In genomic region chr6:106083618-106084017, GRCh38 we compare ENCODE assay signal across 13 cellular contexts. TPM values are rescaled to one million over a fixed set of nuclear protein-coding genes. Genes with fewer than 3 reads are reported as not detected.
DNase-seq lines count a peak whose midpoint lies in the region; ATAC-seq lines count a peak whose summit lies in the region.
"Had no signal": no experiment of that assay in that cellular context is flagged by ENCODE, and none has a peak within 500 bp of the region (broad histone marks: within the 10 kb centered on the region; RNA-seq: fewer than 3 reads in every experiment).

No MANE protein-coding gene starts in this region.

- H3K4me3 Mint-ChIP-seq in activated CD4-positive, alpha-beta T cell treated with anti-CD3 and anti-CD28 coated beads, Interleukin-2, amount 10 ng/mL, durations not matched to agents 24 days and 14 days, result peak overlapping the region; percentile 43
- peak overlapping the region; percentile 90 for H3K4me3 Mint-ChIP-seq in activated T-helper 17 cell treated with anti-CD3 and anti-CD28 coated beads, Interleukin-2, amount 50 U/mL, for 72 hours
- H3K4me3 Mint-ChIP-seq in natural killer cell treated with Interleukin-12 subunit alpha and Interleukin-12 subunit beta and Interleukin-15 and Interleukin-18, amount 100 ng/mL, for 72 hours, result peak overlapping the region; percentile 82

- no peaks in the 10 kb centered on the region for H3K9me3 ChIP-seq in GM23248 (ENCODE audit: low read depth)
- H3K9me3 ChIP-seq: transverse colon had no signal

- H3K27ac Mint-ChIP-seq in activated CD4-positive, alpha-beta T cell treated with anti-CD3 and anti-CD28 coated beads, Interleukin-2, amount 10 ng/mL, durations not matched to agents 24 days and 14 days, result peak overlapping the region; percentile 42
- H3K27ac Mint-ChIP-seq in activated T-helper 17 cell treated with anti-CD3 and anti-CD28 coated beads, Interleukin-2, amount 50 U/mL, for 72 hours, result peak overlapping the region; percentile 79
- H3K27ac Mint-ChIP-seq in natural killer cell treated with Interleukin-12 subunit alpha and Interleukin-12 subunit beta and Interleukin-15 and Interleukin-18, amount 100 ng/mL, for 72 hours, result peak overlapping the region; percentile 91 to 96

- H3K79me2 ChIP-seq in GM23248 (ENCODE audit: insufficient read depth), result peaks cover 22% of the 10 kb centered on the region

- peaks cover 52% of the 10 kb centered on the region for H3K4me1 Mint-ChIP-seq in activated CD4-positive, alpha-beta T cell treated with anti-CD3 and anti-CD28 coated beads, Interleukin-2, amount 10 ng/mL, durations not matched to agents 24 days and 14 days
- peaks cover 41% of the 10 kb centered on the region for H3K4me1 Mint-ChIP-seq in activated T-helper 17 cell treated with anti-CD3 and anti-CD28 coated beads, Interleukin-2, amount 50 U/mL, for 72 hours
- H3K4me1 Mint-ChIP-seq in natural killer cell treated with Interleukin-12 subunit alpha and Interleukin-12 subunit beta and Interleukin-15 and Interleukin-18, amount 100 ng/mL, for 72 hours (ENCODE audit: low read depth in 2 of 2), result peaks cover 42 to 49% of the 10 kb centered on the region in 2 donors

- H3K9me2 ChIP-seq in GM23248 (ENCODE audit: insufficient read depth), result no peaks in the 10 kb centered on the region

- H3K36me3 ChIP-seq in GM23248 (ENCODE audit: low read depth), result no peaks in the 10 kb centered on the region
- H3K36me3 ChIP-seq: transverse colon had no signal

- peak overlapping the region; percentile 75 for H3K27ac ChIP-seq in GM23248

- no peak overlapping the region for H3K4me3 ChIP-seq in GM23248
- H3K4me3 ChIP-seq: transverse colon had no signal

- in situ Hi-C loops in GM23248 (cut with MboI), result loop anchor here (25.0 kb wide), 1 partner anchor 596 kb away; no protein-coding TSS in a partner anchor

- peaks cover 43% of the 10 kb centered on the region for H3K4me1 ChIP-seq in GM23248 (ENCODE audit: insufficient read depth)

- peaks cover 15% of the 10 kb centered on the region for H3K27me3 Mint-ChIP-seq in activated CD4-positive, alpha-beta T cell treated with anti-CD3 and anti-CD28 coated beads, Interleukin-2, amount 10 ng/mL, durations not matched to agents 24 days and 14 days
- H3K27me3 Mint-ChIP-seq in activated T-helper 17 cell treated with anti-CD3 and anti-CD28 coated beads, Interleukin-2, amount 50 U/mL, for 72 hours, result no peaks in the 10 kb centered on the region
- no peaks in the 10 kb centered on the region for H3K27me3 Mint-ChIP-seq in natural killer cell treated with Interleukin-12 subunit alpha and Interleukin-12 subunit beta and Interleukin-15 and Interleukin-18, amount 100 ng/mL, for 72 hours

- intact Hi-C loops in activated CD4-positive, alpha-beta T cell treated with anti-CD3 and anti-CD28 coated beads, Interleukin-2, amount 10 ng/mL, durations not matched to agents 24 days and 14 days (cut with micrococcal nuclease), result loop anchor here (2.0 kb wide), 1 partner anchor 289 kb away; no protein-coding TSS in a partner anchor

- no peaks in the 10 kb centered on the region for H3K9me3 Mint-ChIP-seq in activated CD4-positive, alpha-beta T cell treated with anti-CD3 and anti-CD28 coated beads, Interleukin-2, amount 10 ng/mL, durations not matched to agents 24 days and 14 days
- no peaks in the 10 kb centered on the region for H3K9me3 Mint-ChIP-seq in activated T-helper 17 cell treated with anti-CD3 and anti-CD28 coated beads, Interleukin-2, amount 50 U/mL, for 72 hours
- H3K9me3 Mint-ChIP-seq in natural killer cell treated with Interleukin-12 subunit alpha and Interleukin-12 subunit beta and Interleukin-15 and Interleukin-18, amount 100 ng/mL, for 72 hours, result no peaks in the 10 kb centered on the region

- H3K4me2 ChIP-seq in GM23248 (ENCODE audit: unreplicated experiment), result peak overlapping the region; percentile 12

- H3F3A ChIP-seq in GM23248 (ENCODE audit: insufficient read depth), result peaks cover 53% of the 10 kb centered on the region

- H3K9ac ChIP-seq in GM23248, result peak overlapping the region; percentile 75

- no peaks in the 10 kb centered on the region for H4K20me1 ChIP-seq in GM23248 (ENCODE audit: insufficient read depth)

- WGBS in GM23248 (ENCODE audit: low coverage in 1 of 2, low lambda C conversion rate in 2 of 2, missing lambda C conversion rate in 2 of 2), 2 experiments, result 64 to 67% methylated on average over 2 of the region's 2 CpGs

- H3K36me3 Mint-ChIP-seq in activated CD4-positive, alpha-beta T cell treated with anti-CD3 and anti-CD28 coated beads, Interleukin-2, amount 10 ng/mL, durations not matched to agents 24 days and 14 days (ENCODE audit: low read depth), result peaks cover 14% of the 10 kb centered on the region
- H3K36me3 Mint-ChIP-seq in activated T-helper 17 cell treated with anti-CD3 and anti-CD28 coated beads, Interleukin-2, amount 50 U/mL, for 72 hours (ENCODE audit: low read depth), result peaks cover 31% of the 10 kb centered on the region
- H3K36me3 Mint-ChIP-seq in natural killer cell treated with Interleukin-12 subunit alpha and Interleukin-12 subunit beta and Interleukin-15 and Interleukin-18, amount 100 ng/mL, for 72 hours, result peaks cover 11% of the 10 kb centered on the region

- no peak overlapping the region for H2AFZ ChIP-seq in GM23248

- no peaks in the 10 kb centered on the region for H3K27me3 ChIP-seq in GM23248 (replicated peaks; ENCODE audit: insufficient read depth)

- DNase-seq in activated CD4-positive, alpha-beta T cell treated with anti-CD3 and anti-CD28 coated beads, Interleukin-2, amount 10 ng/mL, durations not matched to agents 24 days and 14 days, result no peak
- no peak for DNase-seq in activated CD4-positive, alpha-beta T cell treated with anti-CD3 and anti-CD28 coated beads for 48 hours
- DNase-seq in GM23248, result peak; percentile 50
- no peak for DNase-seq in natural killer cell treated with Interleukin-12 subunit alpha and Interleukin-12 subunit beta and Interleukin-15 and Interleukin-18, amount 100 ng/mL, for 72 hours (ENCODE audit: low spot score)
- no peak for DNase-seq in 8988T
- DNase-seq in NCI-H1436 treated with DMSO at 0.1 percent for 48 hours (lab: John Stamatoyannopoulos, UW), result no peak
- DNase-seq: activated CD4-positive, CD25-positive, alpha-beta regulatory T cell treated with anti-CD3 and anti-CD28 coated beads, Interleukin-2, amount 50 U/mL, for 72 hours; DMS153; KBM-7; transverse colon had no signal

- peak; percentile 47 for ATAC-seq in activated T-helper 17 cell treated with anti-CD3 and anti-CD28 coated beads, Interleukin-2, amount 50 U/mL, for 72 hours (replicated peaks)
- ATAC-seq in natural killer cell treated with Interleukin-12 subunit alpha and Interleukin-12 subunit beta and Interleukin-15 and Interleukin-18, amount 100 ng/mL, for 72 hours, result peak; percentile 43 to 65
- ATAC-seq in GM21526 (IDR thresholded peaks at IDR 0.05; ENCODE audit: low FRiP score, unreplicated experiment), result no peak

RNA-seq across cellular contexts. Expression of gene PRDM1, which starts 2.5 kb away (rescaled TPM):
- total RNA-seq in activated CD4-positive, alpha-beta T cell treated with anti-CD3 and anti-CD28 coated beads, Interleukin-2, amount 10 ng/mL, durations not matched to agents 24 days and 14 days, result 35.9 and 37.4 TPM in 2 replicates
- total RNA-seq in GM23248 (2014; rRNA removed; shearing (Covaris generic)), result 2.7 and 3.8 TPM in 2 replicates
- 3.5 and 3.9 TPM in 2 replicates for polyA plus RNA-seq in GM23248 (2016; fragmentation: Nextera tagmentation; extraction: Ambion mirVana)
- 100 to 1,000 TPM; 138 to 149 TPM for total RNA-seq in activated T-helper 17 cell treated with anti-CD3 and anti-CD28 coated beads, Interleukin-2, amount 50 U/mL, for 72 hours
- 100 to 1,000 TPM; 174 to 192 TPM for total RNA-seq in natural killer cell treated with Interleukin-12 subunit alpha and Interleukin-12 subunit beta and Interleukin-15 and Interleukin-18, amount 100 ng/mL, for 72 hours
- total RNA-seq: osteocyte had no signal

Comparison
In these comparisons a context has a peak if more than half of its experiments do, and no peak if none do; other contexts are left out.
1. H3K27ac Mint-ChIP-seq: peak in every context shown above with its lines; median percentile 94 in natural killer cell treated with Interleukin-12 subunit alpha and Interleukin-12 subunit beta and Interleukin-15 and Interleukin-18, amount 100 ng/mL, for 72 hours; 79 in activated T-helper 17 cell treated with anti-CD3 and anti-CD28 coated beads, Interleukin-2, amount 50 U/mL, for 72 hours; 42 in activated CD4-positive, alpha-beta T cell treated with anti-CD3 and anti-CD28 coated beads, Interleukin-2, amount 10 ng/mL, durations not matched to agents 24 days and 14 days.